12 cellular contexts compared by ENCODE assay signal in the genomic region with DNA sequence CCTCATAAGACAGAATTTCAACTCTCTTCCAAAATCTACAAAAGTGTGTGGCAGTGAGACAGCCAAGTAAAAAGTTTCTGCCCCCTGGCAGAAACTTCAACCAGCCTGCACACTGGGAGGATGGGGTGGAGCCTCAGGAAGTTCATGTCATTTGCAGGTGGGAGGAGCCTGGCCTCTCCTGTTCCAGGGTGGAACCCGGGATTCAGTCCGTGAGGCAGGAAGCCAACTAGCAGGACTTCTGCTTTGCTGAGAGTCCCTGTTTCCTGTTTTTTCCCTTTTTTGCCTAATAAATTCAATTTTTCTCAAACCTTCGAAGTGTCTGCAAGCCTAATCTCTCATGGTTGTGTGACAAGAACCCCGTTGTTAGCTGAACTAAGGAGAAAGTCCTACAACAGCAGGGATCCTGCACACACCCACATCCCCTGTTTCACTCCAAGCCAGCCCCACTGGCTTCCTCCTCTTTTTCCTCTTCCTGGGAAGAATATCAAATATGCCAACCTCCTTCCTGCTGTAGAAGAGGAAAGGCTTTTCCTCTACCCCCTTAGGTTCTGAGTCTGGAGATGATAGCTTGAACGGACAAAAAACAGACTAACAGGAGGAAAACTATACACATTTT.
DNase-seq lines count a peak whose midpoint lies in the region; ATAC-seq lines count a peak whose summit lies in the region.
"Had no signal": no experiment of that assay in that cellular context is flagged by ENCODE, and none has a peak within 500 bp of the region (broad histone marks: within the 10 kb centered on the region; RNA-seq: fewer than 3 reads in every experiment).

No MANE protein-coding gene starts in this region.

- DNase-seq in LoVo (ENCODE audit: low spot score) (peak; percentile 65), dermis blood vessel endothelial cell (peak; percentile 40), left kidney (ENCODE audit: low read depth, low spot score) (peak; percentile 60), OCI-M2 (lab: John Stamatoyannopoulos, UW; ENCODE audit: unreplicated experiment) (no peak), cerebellar cortex (ENCODE audit: low spot score) (no peak)
- DNase-seq: activated CD4-positive, alpha-beta T cell treated with anti-CD3 and anti-CD28 coated beads for 48 hours; kidney glomerular epithelial cell; NCI-H1092; RPMI8226 had no signal

- ATAC-seq in GM21515 (IDR thresholded peaks at IDR 0.05; ENCODE audit: unreplicated experiment) = no peak
- no peak for ATAC-seq in GM21529 (IDR thresholded peaks at IDR 0.05; ENCODE audit: unreplicated experiment)

- H3K27ac ChIP-seq in temporal lobe (ENCODE audit: low read depth, low read length) = peak overlapping the region; percentile 71

Comparison
In these comparisons a context has a peak if more than half of its experiments do, and no peak if none do; other contexts are left out.
1. DNase-seq: peak in LoVo (single experiment), dermis blood vessel endothelial cell (single experiment) and left kidney (single experiment); none in OCI-M2 (single experiment) and cerebellar cortex (single experiment).